In the genomic region with DNA sequence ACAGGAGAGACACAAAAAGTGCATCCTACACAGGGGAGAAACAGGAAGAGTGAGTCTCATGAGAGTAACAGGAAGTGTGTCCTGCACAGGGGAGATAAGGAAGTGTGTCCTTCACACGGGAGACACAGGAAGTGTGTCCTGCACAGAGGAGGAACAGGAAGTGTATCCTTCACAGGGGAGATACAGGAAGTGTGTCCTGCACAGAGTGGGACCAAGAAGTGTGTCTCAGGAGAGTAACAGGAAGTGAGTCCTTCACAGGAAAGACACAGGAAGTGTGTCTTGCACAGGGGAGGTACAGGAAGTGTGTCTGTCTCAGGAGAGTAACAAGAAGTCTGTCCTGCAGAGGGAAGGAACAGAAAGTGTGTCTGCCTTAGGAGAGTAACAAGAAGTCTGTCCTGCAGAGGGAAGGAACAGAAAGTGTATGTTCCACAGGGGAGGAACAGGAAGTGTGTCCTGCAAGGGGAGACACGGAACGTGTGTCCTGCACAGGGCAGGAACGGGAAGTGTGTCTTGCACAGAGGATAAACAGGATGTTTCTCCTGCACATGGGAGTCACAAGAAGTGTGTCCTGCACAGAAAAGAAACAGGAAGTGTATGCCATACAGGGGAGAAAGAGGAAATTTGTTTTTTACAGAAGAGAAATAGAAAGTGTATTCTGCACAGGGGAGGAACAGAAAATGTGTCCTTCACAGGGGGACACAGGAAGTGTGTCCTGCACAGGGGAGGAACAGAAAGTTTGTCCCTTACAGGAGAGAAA, we compare ENCODE assay signal across 8 cellular contexts.
DNase-seq lines count a peak whose midpoint lies in the region; ATAC-seq and TF ChIP-seq lines count a peak whose summit lies in the region.

No MANE protein-coding gene starts in this region.

- peak overlapping the region; percentile 26 to 49 for H3K4me3 ChIP-seq in HCT116 (replicated peaks in 1 of 2; ENCODE audit: low read depth in 1 of 2, low read length in 2 of 2)
- peak overlapping the region in 1 of 2 experiments; percentile 32; a peak in 1 of 4 replicates for H3K4me3 ChIP-seq in Panc1 (ENCODE audit: low read depth in 2 of 2, low read length in 2 of 2)
- no peak overlapping the region for H3K4me3 ChIP-seq in mucosa of descending colon
- no peak overlapping the region for H3K4me3 ChIP-seq in dorsolateral prefrontal cortex
- no peak overlapping the region for H3K4me3 ChIP-seq in vagina

- TF ChIP-seq CTCF in HCT116 (IDR thresholded peaks at IDR 0.05 in 2 of 3, conservative IDR thresholded peaks at IDR 0.05 in 1 of 3; ENCODE audit: borderline replicate concordance in 1 of 3, insufficient read depth in 1 of 3, low read depth in 2 of 3, low read length in 2 of 3) (no peak), Panc1 (IDR thresholded peaks at IDR 0.05) (no peak), mucosa of descending colon (IDR thresholded peaks at IDR 0.05) (no peak), dorsolateral prefrontal cortex (IDR thresholded peaks at IDR 0.05 in 54 of 56, conservative IDR thresholded peaks at IDR 0.05 in 2 of 56; ENCODE audit: low read depth in 1 of 56, partially characterized antibody in 56 of 56) (no peak), vagina (IDR thresholded peaks at IDR 0.05) (no peak), WTC11 (IDR thresholded peaks at IDR 0.05) (no peak)

- in situ Hi-C loops in Panc1 (cut with HindIII; ENCODE audit: low pct_unique_long_range_greater_than_20kb, low sequenced_read_pairs) = no loop called here

- H3K27ac Mint-ChIP-seq in WTC11 = no peak overlapping the region

- no peaks in the 10 kb centered on the region for H3K9me3 ChIP-seq in HCT116 (ENCODE audit: control insufficient read depth in 1 of 2, insufficient read depth in 1 of 2, low read depth in 1 of 2, low read length in 2 of 2)
- no peaks in the 10 kb centered on the region for H3K9me3 ChIP-seq in Panc1 (ENCODE audit: control insufficient read depth, insufficient read depth, low read depth, low read length)
- H3K9me3 ChIP-seq in mucosa of descending colon = no peaks in the 10 kb centered on the region
- H3K9me3 ChIP-seq in vagina = no peaks in the 10 kb centered on the region

- peaks cover 6% of the 10 kb centered on the region; the same call in 1 of the 2 replicates for H3K9me3 Mint-ChIP-seq in WTC11

- no peaks in the 10 kb centered on the region for H3K9me2 ChIP-seq in HCT116 (ENCODE audit: insufficient read depth)

- no peaks in the 10 kb centered on the region for H3K79me2 ChIP-seq in HCT116 (ENCODE audit: insufficient read depth, low read length)

- intact Hi-C loops in HCT116 (cut with micrococcal nuclease) (no loop called here), Panc1 (cut with micrococcal nuclease; ENCODE audit: unreplicated experiment) (no loop called here), mucosa of descending colon (cut with DNase I, micrococcal nuclease) (no loop called here), dorsolateral prefrontal cortex (cut with DNase I) (no loop called here), vagina (cut with DNase I) (no loop called here)

- no peaks in the 10 kb centered on the region for H4K20me1 ChIP-seq in HCT116 (ENCODE audit: insufficient read depth)

- POLR2A ChIA-PET in HCT116 (lab: Charles Lee) (no interaction called here), Panc1 (lab: Charles Lee) (no interaction called here), WTC11 (lab: Charles Lee) (no interaction called here)

- H3K9ac ChIP-seq in HCT116 (ENCODE audit: low read length) = no peak overlapping the region

- no peak for TF ChIP-seq RAD21 in HCT116 (IDR thresholded peaks at IDR 0.05; ENCODE audit: low read depth)

- RAD21 ChIA-PET in HCT116 (lab: Charles Lee; ENCODE audit: low non-redundant PET in 1 of 2, low total read pairs in 2 of 2, uncharacterized antibody in 2 of 2, unreplicated experiment in 2 of 2) = no interaction called here

- peaks cover 66% of the 10 kb centered on the region for H3K4me1 Mint-ChIP-seq in WTC11

- no peaks in the 10 kb centered on the region for H3K27me3 ChIP-seq in HCT116 (ENCODE audit: insufficient read depth, low read length)
- H3K27me3 ChIP-seq in Panc1 (ENCODE audit: control insufficient read depth, insufficient read depth, low read length) = no peaks in the 10 kb centered on the region
- peaks cover 0 to 64% (median 11%) of the 10 kb centered on the region in 45 donors for H3K27me3 ChIP-seq in dorsolateral prefrontal cortex
- H3K27me3 ChIP-seq in vagina = no peaks in the 10 kb centered on the region

- CTCF ChIA-PET in HCT116 (lab: Charles Lee) = no interaction called here
- CTCF ChIA-PET in Panc1 (lab: Charles Lee) = no interaction called here
- CTCF ChIA-PET in WTC11 (lab: Charles Lee) = no interaction called here

- TF ChIP-seq POLR2A in HCT116 (IDR thresholded peaks at IDR 0.05; ENCODE audit: borderline replicate concordance, extremely low read depth, insufficient read depth, insufficient read length) (no peak), vagina (IDR thresholded peaks at IDR 0.05) (no peak)

- peaks cover 0 to 14% of the 10 kb centered on the region in 2 experiments; a peak in 1 of 4 replicates for H3K4me1 ChIP-seq in HCT116 (ENCODE audit: control insufficient read depth in 1 of 2, insufficient read depth in 2 of 2, low read length in 2 of 2)
- H3K4me1 ChIP-seq in Panc1 (ENCODE audit: control insufficient read depth, insufficient read depth, low read length) = no peaks in the 10 kb centered on the region
- H3K4me1 ChIP-seq in mucosa of descending colon (ENCODE audit: low read depth) = no peaks in the 10 kb centered on the region
- no peaks in the 10 kb centered on the region for H3K4me1 ChIP-seq in vagina

- ATAC-seq in GM18508 (IDR thresholded peaks at IDR 0.05; ENCODE audit: insufficient read depth, unreplicated experiment) = peak; percentile 57
- ATAC-seq in HCT116 = peak; percentile 88
- no peak for ATAC-seq in Panc1
- ATAC-seq in mucosa of descending colon = peak; percentile 19
- ATAC-seq in WTC11 = no peak

- H3K36me3 Mint-ChIP-seq in WTC11 = no peaks in the 10 kb centered on the region

- peak; percentile 48 for DNase-seq in HCT116 (ENCODE audit: low read depth, low spot score)
- DNase-seq in Panc1 (ENCODE audit: low read depth, low spot score) = no peak
- no peak for DNase-seq in mucosa of descending colon
- DNase-seq in dorsolateral prefrontal cortex = no peak
- no peak for DNase-seq in mesenteric fat pad (ENCODE audit: low spot score)
- DNase-seq in vagina (ENCODE audit: extremely low spot score in 2 of 2) = no peak
- DNase-seq in WTC11 (ENCODE audit: low spot score) = no peak

- no TSS peak for BruUV-seq in HCT116 (replicated peaks; lab: Mats Ljungman, UMichigan)
- no TSS peak for BruUV-seq in Panc1 (replicated peaks; lab: Mats Ljungman, UMichigan)

- peaks cover 13% of the 10 kb centered on the region for H3K27me3 Mint-ChIP-seq in WTC11 (ENCODE audit: low read depth)

- H3K4me2 ChIP-seq in HCT116 (ENCODE audit: low read length) = peak overlapping the region; percentile 66

- H2AFZ ChIP-seq in HCT116 (ENCODE audit: low read depth, low read length, poor library complexity, severe bottlenecking) = peak overlapping the region; percentile 74

- H3K36me3 ChIP-seq in HCT116 (ENCODE audit: control insufficient read depth in 1 of 2, insufficient read depth in 2 of 2, low read length in 2 of 2) (no peaks in the 10 kb centered on the region), Panc1 (ENCODE audit: control insufficient read depth, insufficient read depth, low read length) (no peaks in the 10 kb centered on the region), mucosa of descending colon (ENCODE audit: low read depth) (no peaks in the 10 kb centered on the region), vagina (no peaks in the 10 kb centered on the region)

- H3K27ac ChIP-seq in HCT116 (ENCODE audit: low read depth, low read length) (peak overlapping the region; percentile 88), Panc1 (ENCODE audit: low read length) (peak overlapping the region; percentile 57; the same call in 1 of the 2 replicates), dorsolateral prefrontal cortex (no peak overlapping the region), vagina (no peak overlapping the region)

- no peak overlapping the region for H3K4me3 Mint-ChIP-seq in WTC11

TF ChIP-seq in HCT116, 20 proteins besides CTCF, POLR2A, EP300 and RAD21 (continues in another document):
- TF ChIP-seq SRF (IDR thresholded peaks at IDR 0.05; ENCODE audit: low read depth) = no peak
- no peak for TF ChIP-seq JUND (IDR thresholded peaks at IDR 0.05)
- TF ChIP-seq, protein P1, sequence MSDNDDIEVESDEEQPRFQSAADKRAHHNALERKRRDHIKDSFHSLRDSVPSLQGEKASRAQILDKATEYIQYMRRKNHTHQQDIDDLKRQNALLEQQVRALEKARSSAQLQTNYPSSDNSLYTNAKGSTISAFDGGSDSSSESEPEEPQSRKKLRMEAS (IDR thresholded peaks at IDR 0.05) = no peak; the same call in 1 of the 2 replicates
- TF ChIP-seq POLR2AphosphoS5 (IDR thresholded peaks at IDR 0.05; ENCODE audit: low read depth, low read length) = 0 out of 2 replicates have a peak, but pooled peaks have one; percentile 28

TF ChIP-seq in WTC11, 78 proteins besides CTCF, POLR2A, EP300 and RAD21 (continues in another document):
- TF ChIP-seq ZNF416 (CRISPR knock-in tag; IDR thresholded peaks at IDR 0.05) (no peak), GTF2I (CRISPR knock-in tag; conservative IDR thresholded peaks at IDR 0.05) (no peak), FOXJ3 (CRISPR knock-in tag; IDR thresholded peaks at IDR 0.05; ENCODE audit: borderline replicate concordance) (no peak), NFYB (CRISPR knock-in tag; conservative IDR thresholded peaks at IDR 0.05; ENCODE audit: low read depth) (no peak)

Comparison
In these comparisons a context has a peak if more than half of its experiments do, and no peak if none do; other contexts are left out.
1. ATAC-seq: peak in GM18508 (single experiment), HCT116 (single experiment) and mucosa of descending colon (single experiment); none in Panc1 (single experiment) and WTC11 (single experiment).
2. H3K27ac ChIP-seq: peak in HCT116 (single experiment) and Panc1 (single experiment); none in dorsolateral prefrontal cortex (0 of 59) and vagina (single experiment).
3. H3K4me3 ChIP-seq: peak in HCT116 (2 of 2); none in mucosa of descending colon (single experiment), dorsolateral prefrontal cortex (0 of 59) and vagina (0 of 2).